In genomic region chr6:130529569-130530149, GRCh38 we compare ENCODE assay signal across 19 cellular contexts.
"Had no signal": no experiment of that assay in that cellular context is flagged by ENCODE, and none has a peak within 500 bp of the region (broad histone marks: within the 10 kb centered on the region; RNA-seq: fewer than 3 reads in every experiment).

No MANE protein-coding gene starts in this region.

- H3K4me3 ChIP-seq: left ventricle myocardium inferior, spleen had no signal

- H3K27me3 ChIP-seq: brain microvascular endothelial cell, foreskin keratinocyte, spleen had no signal

- DNase-seq: activated CD4-positive, alpha-beta T cell treated with anti-CD3 and anti-CD28 coated beads, Interleukin-2, amount 50 U/mL, for 1 hour; activated CD8-positive, alpha-beta T cell treated with anti-CD3 and anti-CD28 coated beads, Interleukin-2, amount 10 ng/mL, durations not matched to agents 7 days and 5 days; activated gamma-delta T cell treated with Interleukin-2 at 50 U/mL for 16 hours; aorta; brain microvascular endothelial cell; caudate nucleus; dermis blood vessel endothelial cell; effector CD8-positive, alpha-beta T cell; foreskin keratinocyte; immature natural killer cell; kidney glomerular epithelial cell; left ventricle myocardium inferior; midbrain; natural killer cell; spleen; stimulated activated CD4-positive, alpha-beta T cell treated with anti-CD3 and anti-CD28 coated beads, Interleukin-4, amount 100 ng/mL, for 1 hour; stimulated activated naive CD8-positive, alpha-beta T cell treated with anti-CD3 and anti-CD28 coated beads, Interleukin-15, Interleukin-2, amounts not matched to agents 100 U/mL and 50 U/mL, for 24 hours had no signal

- H3K36me3 ChIP-seq: brain microvascular endothelial cell, left ventricle myocardium inferior, spleen had no signal

- H3K27ac ChIP-seq: brain microvascular endothelial cell, foreskin keratinocyte, left ventricle myocardium inferior, spleen had no signal

- ATAC-seq: activated CD4-positive, CD25-positive, alpha-beta regulatory T cell treated with anti-CD3 and anti-CD28 coated beads, Interleukin-2, amount 50 U/mL, for 24 hours; activated CD8-positive, alpha-beta T cell treated with anti-CD3 and anti-CD28 coated beads, Interleukin-2, amount 10 ng/mL, durations not matched to agents 7 days and 5 days; activated naive CD4-positive, alpha-beta T cell treated with anti-CD3 and anti-CD28 coated beads, Interleukin-2, amount 50 U/mL, for 72 hours; foreskin keratinocyte; natural killer cell; stimulated activated naive CD8-positive, alpha-beta T cell treated with anti-CD3 and anti-CD28 coated beads, Interleukin-15, Interleukin-2, amounts not matched to agents 100 U/mL and 50 U/mL, for 24 hours had no signal

- H3K4me1 ChIP-seq: foreskin keratinocyte, left ventricle myocardium inferior had no signal

- H3K9me3 ChIP-seq: left ventricle myocardium inferior, spleen had no signal
